ENCODE assay signal across 12 cellular contexts in genomic region chr5:15234366-15234765, GRCh38.
"Had no signal": no experiment of that assay in that cellular context is flagged by ENCODE, and none has a peak within 500 bp of the region (broad histone marks: within the 10 kb centered on the region; RNA-seq: fewer than 3 reads in every experiment).

No MANE protein-coding gene starts in this region.

- H3K4me3 Mint-ChIP-seq: nephron; stimulated activated effector memory CD8-positive, alpha-beta T cell treated with anti-CD3 and anti-CD28 coated beads, Interleukin-12 subunit alpha, Interleukin-12 subunit beta, amount 100 ng/mL, for 72 hours had no signal

- H3K4me1 Mint-ChIP-seq: stimulated activated effector memory CD8-positive, alpha-beta T cell treated with anti-CD3 and anti-CD28 coated beads, Interleukin-12 subunit alpha, Interleukin-12 subunit beta, amount 100 ng/mL, for 72 hours had no signal

- H3K36me3 Mint-ChIP-seq: stimulated activated effector memory CD8-positive, alpha-beta T cell treated with anti-CD3 and anti-CD28 coated beads, Interleukin-12 subunit alpha, Interleukin-12 subunit beta, amount 100 ng/mL, for 72 hours had no signal

- H3K9me3 ChIP-seq: colonic mucosa, SJCRH30, tibial nerve had no signal

- H3K27ac Mint-ChIP-seq: activated naive CD4-positive, alpha-beta T cell treated with anti-CD3 and anti-CD28 coated beads, Interleukin-2, amount 50 U/mL, for 72 hours; stimulated activated effector memory CD8-positive, alpha-beta T cell treated with anti-CD3 and anti-CD28 coated beads, Interleukin-12 subunit alpha, Interleukin-12 subunit beta, amount 100 ng/mL, for 72 hours had no signal

- H3K27me3 ChIP-seq: colonic mucosa, foreskin keratinocyte, SJCRH30, tibial nerve had no signal

- H3K4me1 ChIP-seq: colonic mucosa, foreskin keratinocyte, SJCRH30 had no signal

- H3K36me3 ChIP-seq: colonic mucosa, SJCRH30, tibial nerve had no signal

- DNase-seq: activated CD4-positive, alpha-beta T cell treated with anti-CD3 and anti-CD28 coated beads, Interleukin-2, amount 50 U/mL, for 4 hours; activated effector memory CD4-positive, alpha-beta T cell treated with Interleukin-2 at 50 U/mL for 16 hours; activated T-cell treated with anti-CD3 and anti-CD28 coated beads, Interleukin-2, amount 50 U/mL, for 1 hour; amniotic stem cell; colonic mucosa; foreskin keratinocyte; head of caudate nucleus; SJCRH30 had no signal

- H3K27ac ChIP-seq: colonic mucosa, foreskin keratinocyte, SJCRH30 had no signal

- H3K4me3 ChIP-seq: colonic mucosa, SJCRH30 had no signal
